ENCODE assay signal across 2 cellular contexts in genomic region chr5:76804266-76804665, GRCh38.
A peak's percentile ranks its signal among the peaks of the same experiment; 100 is the strongest.
TF ChIP-seq lines count a peak whose summit lies in the region.

No MANE protein-coding gene starts in this region.

TF ChIP-seq in GM12878, 131 proteins besides CTCF, POLR2A, EP300 and RAD21:
- TF ChIP-seq FOXK2 (IDR thresholded peaks at IDR 0.05) (no peak), IKZF1 (conservative IDR thresholded peaks at IDR 0.05) (0 out of 2 replicates have a peak, but pooled peaks have one; percentile 18)

TF ChIP-seq in HepG2, 621 proteins besides CTCF, POLR2A, EP300 and RAD21 (continues in another document):
- no peak for TF ChIP-seq ZSCAN9 (CRISPR knock-in tag; IDR thresholded peaks at IDR 0.05; ENCODE audit: borderline replicate concordance)
- TF ChIP-seq NFAT5 (CRISPR knock-in tag; IDR thresholded peaks at IDR 0.05) = no peak
- TF ChIP-seq TCF12 (IDR thresholded peaks at IDR 0.05) = no peak
- TF ChIP-seq TCF12 (CRISPR knock-in tag; IDR thresholded peaks at IDR 0.05) = no peak
- peak; percentile 16; the same call in 1 of the 2 replicates for TF ChIP-seq FOXA3 (CRISPR knock-in tag; IDR thresholded peaks at IDR 0.05)
- no peak for TF ChIP-seq ZUFSP (CRISPR knock-in tag; IDR thresholded peaks at IDR 0.05; ENCODE audit: borderline replicate concordance)
- TF ChIP-seq ZFP90 (CRISPR knock-in tag; IDR thresholded peaks at IDR 0.05; ENCODE audit: borderline replicate concordance) = no peak
- no peak for TF ChIP-seq FOXA1 (IDR thresholded peaks at IDR 0.05)
- peak; percentile 61; the same call in 1 of the 2 replicates for TF ChIP-seq FOXA1 (CRISPR knock-in tag; IDR thresholded peaks at IDR 0.05)
- no peak for TF ChIP-seq MEIS2 (CRISPR knock-in tag; IDR thresholded peaks at IDR 0.05)
- TF ChIP-seq GLMP (CRISPR knock-in tag; IDR thresholded peaks at IDR 0.05; ENCODE audit: borderline replicate concordance) = no peak
- TF ChIP-seq ZEB1 (IDR thresholded peaks at IDR 0.05; ENCODE audit: insufficient replicate concordance, low read depth) = no peak
- no peak for TF ChIP-seq NR2F6 (IDR thresholded peaks at IDR 0.05)
- TF ChIP-seq NR2F6 (CRISPR knock-in tag; IDR thresholded peaks at IDR 0.05) = no peak
- TF ChIP-seq CENPBD1 (CRISPR knock-in tag; IDR thresholded peaks at IDR 0.05; ENCODE audit: borderline replicate concordance, low read depth) = no peak
- TF ChIP-seq ETV5 (CRISPR knock-in tag; IDR thresholded peaks at IDR 0.05; ENCODE audit: borderline replicate concordance) = peak; percentile 56; the same call in 1 of the 2 replicates
- TF ChIP-seq THRA (CRISPR knock-in tag; IDR thresholded peaks at IDR 0.05; ENCODE audit: borderline replicate concordance) = no peak
- peak; percentile 78 for TF ChIP-seq FOSL2 (CRISPR knock-in tag; IDR thresholded peaks at IDR 0.05)
- no peak for TF ChIP-seq ZGPAT (CRISPR knock-in tag; IDR thresholded peaks at IDR 0.05)
- TF ChIP-seq CEBPG (CRISPR knock-in tag; IDR thresholded peaks at IDR 0.05) = no peak
- 0 out of 2 replicates have a peak, but pooled peaks have one; percentile 17 for TF ChIP-seq CREB1 (IDR thresholded peaks at IDR 0.05)
- no peak for TF ChIP-seq CREB1 (CRISPR knock-in tag; IDR thresholded peaks at IDR 0.05)
- no peak for TF ChIP-seq PTBP1 (IDR thresholded peaks at IDR 0.05; ENCODE audit: low read depth, low read length, poor library complexity, severe bottlenecking)
- TF ChIP-seq ZNF138 (CRISPR knock-in tag; IDR thresholded peaks at IDR 0.05; ENCODE audit: low read depth) = no peak
- no peak for TF ChIP-seq HDAC1 (CRISPR knock-in tag; IDR thresholded peaks at IDR 0.05)
- no peak for TF ChIP-seq ZNF781 (CRISPR knock-in tag; IDR thresholded peaks at IDR 0.05; ENCODE audit: borderline replicate concordance, not compliant biosample characterization)
- no peak for TF ChIP-seq ARID2 (CRISPR knock-in tag; IDR thresholded peaks at IDR 0.05; ENCODE audit: borderline replicate concordance)
- peak; percentile 31 for TF ChIP-seq TEAD3 (CRISPR knock-in tag; optimal IDR thresholded peaks at IDR 0.05; ENCODE audit: borderline replicate concordance)
- no peak for TF ChIP-seq ZBTB33 (CRISPR knock-in tag; IDR thresholded peaks at IDR 0.05)
- TF ChIP-seq ZNF430 (CRISPR knock-in tag; IDR thresholded peaks at IDR 0.05) = no peak
- no peak for TF ChIP-seq ZNF709 (CRISPR knock-in tag; IDR thresholded peaks at IDR 0.05)
- no peak for TF ChIP-seq KDM2A (CRISPR knock-in tag; IDR thresholded peaks at IDR 0.05; ENCODE audit: borderline replicate concordance, low read depth)
- TF ChIP-seq FIP1L1 (IDR thresholded peaks at IDR 0.05; ENCODE audit: borderline replicate concordance, insufficient read depth, low read depth, low read length) = no peak
- no peak for TF ChIP-seq ZNF142 (CRISPR knock-in tag; IDR thresholded peaks at IDR 0.05)
- TF ChIP-seq ZNF143 (CRISPR knock-in tag; IDR thresholded peaks at IDR 0.05) = no peak
- TF ChIP-seq ZBTB46 (CRISPR knock-in tag; IDR thresholded peaks at IDR 0.05; ENCODE audit: borderline replicate concordance) = no peak
- TF ChIP-seq ATM (IDR thresholded peaks at IDR 0.05; ENCODE audit: borderline replicate concordance) = no peak
- TF ChIP-seq ZFAT (CRISPR knock-in tag; conservative IDR thresholded peaks at IDR 0.05) = no peak
- no peak for TF ChIP-seq SUZ12 (IDR thresholded peaks at IDR 0.05; ENCODE audit: low read depth, low read length)
- no peak for TF ChIP-seq ZNF30 (CRISPR knock-in tag; IDR thresholded peaks at IDR 0.05)
- TF ChIP-seq RCOR2 (CRISPR knock-in tag; IDR thresholded peaks at IDR 0.05) = no peak
- no peak for TF ChIP-seq ZZZ3 (CRISPR knock-in tag; IDR thresholded peaks at IDR 0.05; ENCODE audit: borderline replicate concordance)
